In the genomic region with DNA sequence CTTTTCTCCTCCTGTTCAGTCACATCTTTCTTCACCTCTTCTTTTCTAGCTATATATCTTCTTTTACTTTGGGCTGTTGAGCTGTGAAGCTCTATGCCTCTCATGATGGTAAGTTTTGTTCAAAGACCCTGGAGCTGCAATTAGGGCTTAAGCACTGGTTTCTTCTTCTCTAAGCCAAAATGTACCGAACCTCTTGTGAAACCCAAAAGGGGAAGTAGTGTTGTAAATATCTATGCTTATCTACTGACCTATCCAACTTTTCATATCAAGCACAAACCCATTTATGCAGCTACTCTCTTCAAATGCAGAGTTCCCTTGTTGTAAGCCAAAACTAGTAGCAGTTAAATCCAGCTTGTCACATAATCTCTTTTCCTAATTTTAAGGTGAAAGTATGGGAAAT, we compare ENCODE assay signal across 17 cellular contexts.
DNase-seq lines count a peak whose midpoint lies in the region; ATAC-seq and TF ChIP-seq lines count a peak whose summit lies in the region.
"Had no signal": no experiment of that assay in that cellular context is flagged by ENCODE, and none has a peak within 500 bp of the region (broad histone marks: within the 10 kb centered on the region; RNA-seq: fewer than 3 reads in every experiment).

No MANE protein-coding gene starts in this region.

- no peak for TF ChIP-seq CTCF in OCI-LY7 (conservative IDR thresholded peaks at IDR 0.05; ENCODE audit: low read length)

- H3K4me2 ChIP-seq in OCI-LY7 (ENCODE audit: low read length) = no peak overlapping the region
- H3K4me2 ChIP-seq: KMS-11, SK-N-SH had no signal

- no peaks in the 10 kb centered on the region for H4K20me1 ChIP-seq in OCI-LY7 (ENCODE audit: insufficient read depth, low read length)

- H3K27ac ChIP-seq in iPS-18a (ENCODE audit: low read length) = no peak overlapping the region
- no peak overlapping the region for H3K27ac ChIP-seq in OCI-LY7 (ENCODE audit: low read depth, low read length, poor library complexity, severe bottlenecking)
- H3K27ac ChIP-seq: C4-2B, KMS-11 had no signal

- no peak overlapping the region for H2AFZ ChIP-seq in OCI-LY7 (ENCODE audit: low read length)

- H3K4me3 ChIP-seq in iPS-18a (ENCODE audit: low read length) = peak overlapping the region; percentile 0
- H3K4me3 ChIP-seq in OCI-LY7 (ENCODE audit: low read depth, low read length, poor library complexity, severe bottlenecking) = no peak overlapping the region

- CTCF ChIA-PET in OCI-LY7 (lab: Charles Lee; ENCODE audit: unreplicated experiment) = no interaction called here

- H3K27me3 ChIP-seq in iPS-18a (ENCODE audit: control insufficient read depth, insufficient read depth, low read length) = no peaks in the 10 kb centered on the region

- ATAC-seq in GM21423 (IDR thresholded peaks at IDR 0.05; ENCODE audit: unreplicated experiment) = no peak

- POLR2A ChIA-PET in OCI-LY7 (lab: Charles Lee) = interaction anchor here (0.7 kb wide), 1 partner anchor 578 kb away, joined by 3 read pairs; no protein-coding TSS in a partner anchor

- peaks cover 10% of the 10 kb centered on the region for H3K4me1 ChIP-seq in iPS-18a (ENCODE audit: control insufficient read depth, low read depth, low read length)
- no peaks in the 10 kb centered on the region for H3K4me1 ChIP-seq in OCI-LY7 (ENCODE audit: insufficient read depth, low read length, poor library complexity, severe bottlenecking)

- no TSS peak for BruUV-seq in OCI-LY7 (replicated peaks; lab: Mats Ljungman, UMichigan)

- no peaks in the 10 kb centered on the region; the same call in 1 of the 2 replicates for H3K9me2 ChIP-seq in OCI-LY7 (ENCODE audit: insufficient read depth, low read length)
- H3K9me2 ChIP-seq: SK-N-SH had no signal

- DNase-seq in CD1c-positive myeloid dendritic cell (ENCODE audit: extremely low spot score) (peak; percentile 8), Kasumi-1 (lab: John Stamatoyannopoulos, UW) (peak; percentile 25 to 43), SKM-1 (lab: John Stamatoyannopoulos, UW; ENCODE audit: unreplicated experiment) (peak; percentile 28), OCI-LY7 (ENCODE audit: low spot score) (no peak), NCI-H1092 treated with DMSO at 0.1 percent for 48 hours (lab: John Stamatoyannopoulos, UW) (no peak)
- DNase-seq: DMS79, H9, NCI-H1417 treated with DMSO at 0.1 percent for 48 hours, NCI-H1930, NCI-H345, NCI-H524 treated with DMSO at 0.1 percent for 48 hours, Right ventricle myocardium superior, SK-N-SH had no signal

- H3K79me2 ChIP-seq in OCI-LY7 (ENCODE audit: insufficient read depth, low read depth, low read length) = no peaks in the 10 kb centered on the region

- no peaks in the 10 kb centered on the region for H3K36me3 ChIP-seq in iPS-18a (ENCODE audit: control insufficient read depth, low read depth, low read length)
- no peaks in the 10 kb centered on the region for H3K36me3 ChIP-seq in OCI-LY7 (ENCODE audit: insufficient read depth, low read length)

- H3K9ac ChIP-seq in iPS-18a (ENCODE audit: low read length) = peak overlapping the region; percentile 17
- H3K9ac ChIP-seq: KMS-11, SK-N-SH had no signal

- H3K9me3 ChIP-seq in iPS-18a (ENCODE audit: control insufficient read depth, low read depth, low read length) (peaks cover 3% of the 10 kb centered on the region), OCI-LY7 (ENCODE audit: low read length) (no peaks in the 10 kb centered on the region)
- H3K9me3 ChIP-seq: SK-N-SH had no signal

- intact Hi-C loops in OCI-LY7 (cut with micrococcal nuclease; ENCODE audit: unreplicated experiment) = no loop called here

Comparison
In these comparisons a context has a peak if more than half of its experiments do, and no peak if none do; other contexts are left out.
1. DNase-seq: peak in CD1c-positive myeloid dendritic cell (single experiment), Kasumi-1 (2 of 2) and SKM-1 (single experiment); none in OCI-LY7 (single experiment) and NCI-H1092 treated with DMSO at 0.1 percent for 48 hours (single experiment).